Comparison of ENCODE assay signal across 18 cellular contexts in the genomic region with DNA sequence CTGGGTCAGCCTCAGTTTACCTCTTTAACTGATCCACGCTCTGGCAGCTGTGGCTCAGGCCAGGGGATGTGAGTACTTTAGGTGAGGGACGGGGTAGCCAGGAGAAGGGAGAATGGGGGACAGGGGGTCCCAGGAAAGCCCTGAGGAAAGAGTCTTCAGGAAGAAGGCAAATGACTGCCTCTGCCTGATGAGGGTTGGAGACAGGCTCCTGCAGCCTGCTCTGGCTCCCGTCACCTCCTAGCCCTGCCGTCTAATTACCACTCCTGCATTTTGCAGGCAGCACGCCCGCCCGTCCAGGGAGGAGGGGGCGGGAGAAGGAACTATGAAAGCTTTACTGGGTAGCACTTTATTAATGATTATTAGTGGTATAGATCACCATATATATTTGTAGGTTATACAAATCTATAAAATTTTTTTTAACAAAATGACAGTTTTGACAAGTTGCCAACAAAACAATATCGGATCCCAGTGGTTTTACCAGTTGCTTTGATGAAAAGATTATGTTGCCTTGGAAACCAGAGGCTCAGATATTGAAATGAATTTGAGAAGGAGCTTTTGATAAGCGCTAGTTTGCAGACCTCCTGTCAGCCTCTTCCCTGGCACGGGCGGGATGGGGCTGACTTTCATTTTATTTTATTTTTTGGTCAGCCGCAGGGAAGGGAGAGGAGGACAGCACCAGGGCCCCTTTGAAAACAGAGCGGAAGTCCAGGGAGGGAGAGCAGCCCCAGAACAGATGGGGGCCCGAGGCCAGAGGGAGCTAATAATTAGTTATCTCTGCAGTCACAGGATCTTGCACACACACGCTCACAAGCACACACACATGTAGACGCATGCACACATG.
DNase-seq lines count a peak whose midpoint lies in the region; ATAC-seq and TF ChIP-seq lines count a peak whose summit lies in the region.
"Had no signal": no experiment of that assay in that cellular context is flagged by ENCODE, and none has a peak within 500 bp of the region (broad histone marks: within the 10 kb centered on the region; RNA-seq: fewer than 3 reads in every experiment).

No MANE protein-coding gene starts in this region.

- peaks cover 18% of the 10 kb centered on the region for H3K4me1 Mint-ChIP-seq in mesothelial cell of epicardium
- H3K4me1 Mint-ChIP-seq: activated CD4-positive, alpha-beta T cell treated with anti-CD3 and anti-CD28 coated beads, Interleukin-2, amount 10 ng/mL, durations not matched to agents 24 days and 14 days; naive B cell; stimulated activated naive B cell treated with anti-CD40 and anti-IgM and Interleukin-4, amounts not matched to agents 10 μg/mL and 1 μg/mL and 100 μg/mL, for 72 hours had no signal

- H3K9me3 Mint-ChIP-seq in mesothelial cell of epicardium = no peaks in the 10 kb centered on the region
- H3K9me3 Mint-ChIP-seq: effector memory CD8-positive, alpha-beta T cell had no signal

- H3K27me3 ChIP-seq in SK-N-SH (ENCODE audit: insufficient read depth) = peaks cover 22% of the 10 kb centered on the region; the same call in 1 of the 2 replicates
- H3K27me3 ChIP-seq: colonic mucosa, pancreas had no signal

- peaks cover 60% of the 10 kb centered on the region for H3K27me3 Mint-ChIP-seq in mesothelial cell of epicardium (ENCODE audit: low read depth)

- H4K20me1 ChIP-seq in SK-N-SH (ENCODE audit: insufficient read depth) = no peaks in the 10 kb centered on the region

- WGBS in SK-N-SH (ENCODE audit: low lambda C conversion rate) = 13% methylated on average over 17 of the region's 17 CpGs

- CTCF ChIA-PET in SK-N-SH (lab: Yijun Ruan, JAX) = interaction anchor here (0.6 to 9.8 kb wide), 89 partner anchors 10 to 609 kb away, joined by 3 to 239 read pairs (median 4); no protein-coding TSS in a partner anchor

- H3F3A ChIP-seq in SK-N-SH (replicated peaks; ENCODE audit: insufficient read depth) = no peaks in the 10 kb centered on the region

- H3K9me3 ChIP-seq in SK-N-SH = no peaks in the 10 kb centered on the region
- H3K9me3 ChIP-seq: colonic mucosa, pancreas had no signal

- H3K4me3 ChIP-seq in SK-N-SH (ENCODE audit: low read depth in 2 of 2, low read length in 1 of 2) = peak overlapping the region in 1 of 2 experiments; percentile 9; a peak in 1 of 4 replicates
- H3K4me3 ChIP-seq: colonic mucosa had no signal

- H3K4me2 ChIP-seq in SK-N-SH = peak overlapping the region; percentile 67

- H3K4me3 Mint-ChIP-seq in mesothelial cell of epicardium = peak overlapping the region; percentile 29
- H3K4me3 Mint-ChIP-seq: activated CD4-positive, alpha-beta T cell treated with anti-CD3 and anti-CD28 coated beads, Interleukin-2, amount 10 ng/mL, durations not matched to agents 24 days and 14 days; effector memory CD8-positive, alpha-beta T cell; naive B cell; stimulated activated naive B cell treated with anti-CD40 and anti-IgM and Interleukin-4, amounts not matched to agents 10 μg/mL and 1 μg/mL and 100 μg/mL, for 72 hours had no signal

- peak overlapping the region; percentile 74 for H3K27ac Mint-ChIP-seq in mesothelial cell of epicardium
- H3K27ac Mint-ChIP-seq: activated CD4-positive, alpha-beta T cell treated with anti-CD3 and anti-CD28 coated beads, Interleukin-2, amount 10 ng/mL, durations not matched to agents 24 days and 14 days; effector memory CD8-positive, alpha-beta T cell; naive B cell; stimulated activated naive B cell treated with anti-CD40 and anti-IgM and Interleukin-4, amounts not matched to agents 10 μg/mL and 1 μg/mL and 100 μg/mL, for 72 hours had no signal

- H3K27ac ChIP-seq in SK-N-SH (ENCODE audit: low read depth in 2 of 2, low read length in 1 of 2) = peak overlapping the region in 1 of 2 experiments; percentile 99; a peak in 2 of 4 replicates
- H3K27ac ChIP-seq: colonic mucosa, pancreas, WERI-Rb-1 had no signal

- peak in 2 of 3 experiments; percentile 52 to 73 for DNase-seq in NCI-H1417 (lab: John Stamatoyannopoulos, UW)
- DNase-seq in NCI-H1417 treated with DMSO at 0.1 percent for 48 hours (lab: John Stamatoyannopoulos, UW) = no peak
- DNase-seq in ELF-1 (ENCODE audit: low read depth, low spot score) = peak; percentile 20
- peak; percentile 86 for DNase-seq in SK-N-SH
- no peak for DNase-seq in mesothelial cell of epicardium (ENCODE audit: low spot score in 2 of 2, unreplicated experiment in 2 of 2)
- DNase-seq in NOMO-1 (lab: John Stamatoyannopoulos, UW; ENCODE audit: unreplicated experiment in 2 of 2) = no peak
- no peak for DNase-seq in MV-4-11 (lab: John Stamatoyannopoulos, UW)
- DNase-seq: activated CD4-positive, alpha-beta T cell treated with anti-CD3 and anti-CD28 coated beads, Interleukin-2, amount 10 ng/mL, durations not matched to agents 24 days and 14 days; activated naive CD4-positive, alpha-beta T cell treated with Interleukin-2 at 50 U/mL for 16 hours; DND-41; effector memory CD8-positive, alpha-beta T cell; naive B cell; stimulated activated CD4-positive, alpha-beta T cell treated with anti-CD3 and anti-CD28 coated beads, Interleukin-4, amount 100 ng/mL, for 24 hours; stimulated activated naive B cell treated with anti-CD40 and anti-IgM and Interleukin-4, amounts not matched to agents 10 μg/mL and 1 μg/mL and 100 μg/mL, for 72 hours had no signal

- peak; percentile 34; the same call in 1 of the 2 replicates for TF ChIP-seq RAD21 in SK-N-SH (IDR thresholded peaks at IDR 0.05; ENCODE audit: low read length)

- ATAC-seq in HG02798 (IDR thresholded peaks at IDR 0.05; ENCODE audit: poor library complexity, unreplicated experiment) = no peak
- ATAC-seq: effector memory CD8-positive, alpha-beta T cell had no signal

- TF ChIP-seq CTCF in SK-N-SH (IDR thresholded peaks at IDR 0.05) = no peak
- no peak for TF ChIP-seq CTCF in mesothelial cell of epicardium (IDR thresholded peaks at IDR 0.05; ENCODE audit: unreplicated experiment)

- POLR2A ChIA-PET in SK-N-SH (lab: Yijun Ruan, JAX) = interaction anchor here (0.6 to 2.7 kb wide), 13 partner anchors 15 to 374 kb away, joined by 3 to 28 read pairs (median 5); no protein-coding TSS in a partner anchor

- H2AFZ ChIP-seq in SK-N-SH (ENCODE audit: low read depth) = no peak overlapping the region

- peaks cover 0 to 34% of the 10 kb centered on the region in 2 experiments; a peak in 2 of 4 replicates for H3K4me1 ChIP-seq in SK-N-SH (ENCODE audit: control insufficient read depth in 1 of 2, insufficient read depth in 2 of 2, low read depth in 1 of 2, low read length in 1 of 2)
- H3K4me1 ChIP-seq: colonic mucosa, pancreas had no signal

- H3K36me3 Mint-ChIP-seq in mesothelial cell of epicardium = no peaks in the 10 kb centered on the region

- no peaks in the 10 kb centered on the region for H3K9me2 ChIP-seq in SK-N-SH

- peak in 1 of 2 experiments; percentile 95; a peak in 2 of 4 replicates for TF ChIP-seq EP300 in SK-N-SH (IDR thresholded peaks at IDR 0.05; ENCODE audit: borderline replicate concordance in 1 of 2, low read depth in 1 of 2, low read length in 1 of 2)

- no peaks in the 10 kb centered on the region for H3K79me2 ChIP-seq in SK-N-SH (ENCODE audit: insufficient read depth)

- no peak overlapping the region for H3K9ac ChIP-seq in SK-N-SH

- no peaks in the 10 kb centered on the region for H3K36me3 ChIP-seq in SK-N-SH (replicated peaks in 1 of 2; ENCODE audit: control insufficient read depth in 1 of 2, insufficient read depth in 2 of 2, low read length in 1 of 2)
- H3K36me3 ChIP-seq: colonic mucosa, pancreas, WERI-Rb-1 had no signal

TF ChIP-seq in SK-N-SH, 30 proteins besides CTCF, POLR2A, EP300 and RAD21:
- TF ChIP-seq JUND (IDR thresholded peaks at IDR 0.05) (no peak), TEAD4 (IDR thresholded peaks at IDR 0.05; ENCODE audit: borderline replicate concordance, insufficient read depth) (0 out of 2 replicates have a peak, but pooled peaks have one; percentile 22), CHD2 (IDR thresholded peaks at IDR 0.05; ENCODE audit: low read length, partially characterized antibody) (peak; percentile 79), NRF1 (IDR thresholded peaks at IDR 0.05; ENCODE audit: low read depth, low read length) (no peak), RCOR1 (IDR thresholded peaks at IDR 0.05; ENCODE audit: low read length) (peak; percentile 77; the same call in 1 of the 2 replicates), NFIC (IDR thresholded peaks at IDR 0.05; ENCODE audit: borderline replicate concordance) (peak; percentile 25; the same call in 1 of the 2 replicates), POLR2AphosphoS5 (IDR thresholded peaks at IDR 0.05; ENCODE audit: low read depth, low read length) (no peak), GATA2 (CRISPR knock-in tag; IDR thresholded peaks at IDR 0.05) (peak; percentile 84), FOXJ3 (CRISPR knock-in tag; IDR thresholded peaks at IDR 0.05) (peak; percentile 83; the same call in 1 of the 2 replicates), TAF1 (IDR thresholded peaks at IDR 0.05; ENCODE audit: borderline replicate concordance, low read depth, low read length) (no peak), MXI1 (IDR thresholded peaks at IDR 0.05; ENCODE audit: low read depth, low read length) (peak; percentile 39; the same call in 1 of the 2 replicates), FOSL2 (IDR thresholded peaks at IDR 0.05; ENCODE audit: borderline replicate concordance, low read depth) (no peak), MEF2A (IDR thresholded peaks at IDR 0.05; ENCODE audit: borderline replicate concordance, low read depth) (no peak)
- TF ChIP-seq, protein P1, sequence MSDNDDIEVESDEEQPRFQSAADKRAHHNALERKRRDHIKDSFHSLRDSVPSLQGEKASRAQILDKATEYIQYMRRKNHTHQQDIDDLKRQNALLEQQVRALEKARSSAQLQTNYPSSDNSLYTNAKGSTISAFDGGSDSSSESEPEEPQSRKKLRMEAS (IDR thresholded peaks at IDR 0.05; ENCODE audit: low read depth) = no peak

Comparison
In these comparisons a context has a peak if more than half of its experiments do, and no peak if none do; other contexts are left out.
1. DNase-seq: peak in NCI-H1417 (2 of 3), ELF-1 (single experiment) and SK-N-SH (single experiment); none in NCI-H1417 treated with DMSO at 0.1 percent for 48 hours (single experiment), mesothelial cell of epicardium (0 of 2), NOMO-1 (0 of 2) and MV-4-11 (single experiment).